Comparison of ENCODE assay signal across 10 cellular contexts in genomic region chr1:245986404-245987221, GRCh38.
A peak's percentile ranks its signal among the peaks of the same experiment; 100 is the strongest.
DNase-seq lines count a peak whose midpoint lies in the region; ATAC-seq, FAIRE-seq and TF ChIP-seq lines count a peak whose summit lies in the region.
"Had no signal": no experiment of that assay in that cellular context is flagged by ENCODE, and none has a peak within 500 bp of the region (broad histone marks: within the 10 kb centered on the region; RNA-seq: fewer than 3 reads in every experiment).

No MANE protein-coding gene starts in this region.

- in situ Hi-C loops in IMR-90 (cut with MboI; ENCODE audit: low sequenced_read_pairs), result no loop called here

- peak overlapping the region; percentile 19 for H4K5ac ChIP-seq in IMR-90 (ENCODE audit: low read depth, low read length)

- H3K23ac ChIP-seq in IMR-90 (ENCODE audit: low read depth, low read length), result peak overlapping the region; percentile 37; the same call in 1 of the 2 replicates

- H3K27me3 ChIP-seq in IMR-90 (ENCODE audit: control insufficient read depth, insufficient read depth, low read length) (no peaks in the 10 kb centered on the region), hepatocyte (no peaks in the 10 kb centered on the region), esophagus squamous epithelium (no peaks in the 10 kb centered on the region), dorsolateral prefrontal cortex (no peaks in the 10 kb centered on the region)
- H3K27me3 ChIP-seq: BLaER1 treated with 17β-estradiol and CSF1 and Interleukin-3, amounts not matched to agents 10 nM and 100 nM had no signal

- peak overlapping the region; percentile 87 for H3K4ac ChIP-seq in IMR-90 (ENCODE audit: low read depth, low read length)

- H2AFZ ChIP-seq in IMR-90 (replicated peaks; ENCODE audit: low read length, poor library complexity) (no peak overlapping the region), hepatocyte (no peak overlapping the region)

- TF ChIP-seq POLR2A in A549 (IDR thresholded peaks at IDR 0.05; ENCODE audit: low read length), result no peak
- TF ChIP-seq POLR2A in IMR-90 (IDR thresholded peaks at IDR 0.05; ENCODE audit: low read depth, low read length), result no peak
- TF ChIP-seq POLR2A in esophagus squamous epithelium (IDR thresholded peaks at IDR 0.05), result no peak

- H3K9me3 Mint-ChIP-seq in activated T-helper 17 cell treated with anti-CD3 and anti-CD28 coated beads, Interleukin-2, amount 50 U/mL, for 72 hours, result no peaks in the 10 kb centered on the region

- 41% methylated on average over 12 of the region's 12 CpGs for WGBS in A549 (ENCODE audit: missing lambda C conversion rate)
- WGBS in IMR-90 (ENCODE audit: extremely low coverage in 2 of 2, insufficient read length in 1 of 2), 2 experiments, result 20% methylated on average over 1 of the region's 12 CpGs; no CpG with 5 or more reads in 1 of the 2 experiments
- 28% methylated on average over 12 of the region's 12 CpGs for WGBS in hepatocyte (ENCODE audit: low lambda C conversion rate, missing lambda C conversion rate)
- WGBS in esophagus squamous epithelium, 2 donors, result 35 to 47% methylated on average over 12 of the region's 12 CpGs

- H3K4me1 ChIP-seq in A549 (peaks cover 10% of the 10 kb centered on the region), IMR-90 (ENCODE audit: control insufficient read depth, insufficient read depth, low read length) (peaks cover 16% of the 10 kb centered on the region), hepatocyte (ENCODE audit: insufficient read depth) (peaks cover 27% of the 10 kb centered on the region), esophagus squamous epithelium (peaks cover 0 to 12% (median 7%) of the 10 kb centered on the region in 3 donors)

- POLR2A ChIA-PET in A549 (lab: Yijun Ruan, JAX), result no interaction called here
- POLR2A ChIA-PET in IMR-90 (lab: Charles Lee; ENCODE audit: unreplicated experiment), result no interaction called here

- H2BK5ac ChIP-seq in IMR-90 (ENCODE audit: low read depth, low read length, poor library complexity, severe bottlenecking), result peak overlapping the region; percentile 71

- peak overlapping the region; percentile 75; the same call in 1 of the 2 replicates for H2BK20ac ChIP-seq in IMR-90 (ENCODE audit: low read depth, low read length)

- peaks cover 22% of the 10 kb centered on the region for H3K4me1 Mint-ChIP-seq in activated T-helper 17 cell treated with anti-CD3 and anti-CD28 coated beads, Interleukin-2, amount 50 U/mL, for 72 hours

- peak overlapping the region; percentile 32; the same call in 2 of the 3 replicates for H3K4me2 ChIP-seq in A549
- peak overlapping the region; percentile 29 for H3K4me2 ChIP-seq in IMR-90 (ENCODE audit: low read depth, low read length)
- peak overlapping the region; percentile 27 for H3K4me2 ChIP-seq in hepatocyte
- H3K4me2 ChIP-seq: BLaER1 treated with 17β-estradiol and CSF1 and Interleukin-3, amounts not matched to agents 10 nM and 100 nM had no signal

- peak overlapping the region; percentile 36 for H3K27ac Mint-ChIP-seq in activated T-helper 17 cell treated with anti-CD3 and anti-CD28 coated beads, Interleukin-2, amount 50 U/mL, for 72 hours

- no peak overlapping the region for H3K9ac ChIP-seq in IMR-90 (ENCODE audit: low read depth, low read length)
- H3K9ac ChIP-seq: BLaER1 treated with 17β-estradiol and CSF1 and Interleukin-3, amounts not matched to agents 10 nM and 100 nM had no signal

- H3K79me1 ChIP-seq in IMR-90 (ENCODE audit: low read depth in 1 of 2, low read length in 2 of 2), result peaks cover 0 to 4% of the 10 kb centered on the region in 2 experiments; a peak in 1 of 4 replicates

- intact Hi-C loops in IMR-90 (cut with micrococcal nuclease) (loop anchor here (5.0 kb wide), 1 partner anchor 114 kb away; no protein-coding TSS in a partner anchor), esophagus squamous epithelium (cut with DNase I) (no loop called here), dorsolateral prefrontal cortex (cut with DNase I) (no loop called here)

- H3K36me3 Mint-ChIP-seq in activated T-helper 17 cell treated with anti-CD3 and anti-CD28 coated beads, Interleukin-2, amount 50 U/mL, for 72 hours (ENCODE audit: low read depth), result no peaks in the 10 kb centered on the region

- CTCF ChIA-PET in A549 (lab: Yijun Ruan, JAX) (interaction anchor here (0.6 kb wide), 1 partner anchor 506 kb away, joined by 3 read pairs; no protein-coding TSS in a partner anchor), IMR-90 (lab: Yijun Ruan, JAX) (interaction anchor here (0.6 to 1.0 kb wide), 4 partner anchors 354 to 829 kb away, joined by 3 to 6 read pairs (median 3); no protein-coding TSS in a partner anchor)

- TF ChIP-seq CTCF in A549 (IDR thresholded peaks at IDR 0.05), result no peak
- no peak for TF ChIP-seq CTCF in IMR-90 (conservative IDR thresholded peaks at IDR 0.05; ENCODE audit: low read depth, low read length)
- TF ChIP-seq CTCF in hepatocyte (IDR thresholded peaks at IDR 0.05; ENCODE audit: poor library complexity), result no peak
- TF ChIP-seq CTCF in esophagus squamous epithelium (IDR thresholded peaks at IDR 0.05), result no peak
- no peak for TF ChIP-seq CTCF in dorsolateral prefrontal cortex (IDR thresholded peaks at IDR 0.05 in 54 of 56, conservative IDR thresholded peaks at IDR 0.05 in 2 of 56; ENCODE audit: low read depth in 1 of 56, partially characterized antibody in 56 of 56)

- peak overlapping the region; percentile 84 for H2AK5ac ChIP-seq in IMR-90 (ENCODE audit: low read depth, low read length)

- TF ChIP-seq RAD21 in A549 (conservative IDR thresholded peaks at IDR 0.05 in 1 of 2, IDR thresholded peaks at IDR 0.05 in 1 of 2) (no peak), IMR-90 (IDR thresholded peaks at IDR 0.05; ENCODE audit: low read length) (no peak)

- H3K9me2 ChIP-seq in hepatocyte (replicated peaks; ENCODE audit: insufficient read depth), result no peaks in the 10 kb centered on the region

- no peak for TF ChIP-seq EP300 in A549 (IDR thresholded peaks at IDR 0.05)

- ATAC-seq in A549 (peak in 1 of 2 experiments; percentile 50; a peak in 2 of 6 replicates), IMR-90 (ENCODE audit: low read depth) (peak; percentile 72)
- peak; percentile 70 for ATAC-seq in activated T-helper 17 cell treated with anti-CD3 and anti-CD28 coated beads, Interleukin-2, amount 50 U/mL, for 72 hours (replicated peaks)

- no peak overlapping the region for H2AK9ac ChIP-seq in IMR-90 (replicated peaks; ENCODE audit: low read depth, low read length, poor library complexity)

- H3K56ac ChIP-seq in IMR-90 (ENCODE audit: extremely low read depth, insufficient read depth, low read length), result no peak overlapping the region

- dilution Hi-C loops in IMR-90 (cut with HindIII; ENCODE audit: low sequenced_read_pairs, unreplicated experiment), result no loop called here

- H4K20me1 ChIP-seq in IMR-90 (ENCODE audit: insufficient read depth, low read length) (no peaks in the 10 kb centered on the region), hepatocyte (ENCODE audit: insufficient read depth, poor library complexity, severe bottlenecking) (no peaks in the 10 kb centered on the region)
- H4K20me1 ChIP-seq: BLaER1 treated with 17β-estradiol and CSF1 and Interleukin-3, amounts not matched to agents 10 nM and 100 nM had no signal

- H3K36me3 ChIP-seq in IMR-90 (ENCODE audit: control insufficient read depth, insufficient read depth, low read length) (no peaks in the 10 kb centered on the region), hepatocyte (replicated peaks; ENCODE audit: insufficient read depth, low read depth) (no peaks in the 10 kb centered on the region), esophagus squamous epithelium (no peaks in the 10 kb centered on the region)
- H3K36me3 ChIP-seq: BLaER1 treated with 17β-estradiol and CSF1 and Interleukin-3, amounts not matched to agents 10 nM and 100 nM had no signal

- H3K27me3 Mint-ChIP-seq in activated T-helper 17 cell treated with anti-CD3 and anti-CD28 coated beads, Interleukin-2, amount 50 U/mL, for 72 hours, result no peaks in the 10 kb centered on the region

- H3K14ac ChIP-seq in IMR-90 (replicated peaks; ENCODE audit: low read depth, low read length), result peak overlapping the region; percentile 45

- H4K8ac ChIP-seq in IMR-90 (ENCODE audit: low read depth in 2 of 2, low read length in 2 of 2), result peak overlapping the region in 1 of 2 experiments; percentile 49; a peak in 2 of 4 replicates

- peak overlapping the region; percentile 64; the same call in 1 of the 2 replicates for H2BK120ac ChIP-seq in IMR-90 (ENCODE audit: low read depth, low read length)

- BruUV-seq in IMR-90 (replicated peaks; lab: Mats Ljungman, UMichigan), result no TSS peak

- DNase-seq in A549 (ENCODE audit: low read depth in 1 of 2, low spot score in 1 of 2) (peak; percentile 9 to 11), IMR-90 (peak; percentile 88), hepatocyte (ENCODE audit: low spot score) (peak; percentile 59), SHP77 (lab: John Stamatoyannopoulos, UW) (no peak), activated gamma-delta T cell treated with Interleukin-2 at 50 U/mL for 16 hours (no peak), esophagus squamous epithelium (lab: John Stamatoyannopoulos, UW) (no peak), dorsolateral prefrontal cortex (no peak)

- H3K4me3 ChIP-seq in A549, result no peak overlapping the region
- no peak overlapping the region for H3K4me3 ChIP-seq in IMR-90 (ENCODE audit: insufficient read depth, low read depth, low read length)
- no peak overlapping the region for H3K4me3 ChIP-seq in hepatocyte
- no peak overlapping the region for H3K4me3 ChIP-seq in esophagus squamous epithelium
- no peak overlapping the region for H3K4me3 ChIP-seq in dorsolateral prefrontal cortex
- H3K4me3 ChIP-seq: BLaER1 treated with 17β-estradiol and CSF1 and Interleukin-3, amounts not matched to agents 10 nM and 100 nM had no signal

- FAIRE-seq in A549 (lab: Jason Lieb, UNC), result no peak
- FAIRE-seq: GM12892 had no signal

- H3K18ac ChIP-seq in IMR-90 (ENCODE audit: low read depth, low read length), result peak overlapping the region; percentile 84

- H3K79me2 ChIP-seq in hepatocyte, result no peaks in the 10 kb centered on the region

- no peaks in the 10 kb centered on the region for H3K9me3 ChIP-seq in A549
- no peaks in the 10 kb centered on the region for H3K9me3 ChIP-seq in IMR-90 (ENCODE audit: control insufficient read depth, insufficient read depth, low read length)
- H3K9me3 ChIP-seq in hepatocyte (ENCODE audit: low read depth), result no peaks in the 10 kb centered on the region
- no peaks in the 10 kb centered on the region for H3K9me3 ChIP-seq in esophagus squamous epithelium

- H3K27ac ChIP-seq in A549, result no peak overlapping the region
- peak overlapping the region; percentile 76 for H3K27ac ChIP-seq in IMR-90 (ENCODE audit: insufficient read depth, low read length)
- peak overlapping the region; percentile 69 for H3K27ac ChIP-seq in hepatocyte
- H3K27ac ChIP-seq in esophagus squamous epithelium, result no peak overlapping the region
- no peak overlapping the region for H3K27ac ChIP-seq in dorsolateral prefrontal cortex
- H3K27ac ChIP-seq: BLaER1 treated with 17β-estradiol and CSF1 and Interleukin-3, amounts not matched to agents 10 nM and 100 nM had no signal

- H4K91ac ChIP-seq in IMR-90 (ENCODE audit: insufficient read depth, low read depth, low read length), result peak overlapping the region; percentile 73

- H3K9me1 ChIP-seq in IMR-90 (ENCODE audit: insufficient read depth, low read length), result peaks cover 15% of the 10 kb centered on the region

- no peak overlapping the region for H3K4me3 Mint-ChIP-seq in activated T-helper 17 cell treated with anti-CD3 and anti-CD28 coated beads, Interleukin-2, amount 50 U/mL, for 72 hours

- H2BK15ac ChIP-seq in IMR-90 (ENCODE audit: low read depth, low read length), result 0 out of 3 replicates have a peak overlapping the region, but pooled peaks have one; percentile 68

Comparison
In these comparisons a context has a peak if more than half of its experiments do, and no peak if none do; other contexts are left out.
1. DNase-seq: peak in A549 (2 of 2), IMR-90 (single experiment) and hepatocyte (single experiment); none in SHP77 (0 of 2), activated gamma-delta T cell treated with Interleukin-2 at 50 U/mL for 16 hours (single experiment), esophagus squamous epithelium (single experiment) and dorsolateral prefrontal cortex (0 of 10).
2. H3K27ac ChIP-seq: peak in IMR-90 (single experiment) and hepatocyte (single experiment); none in A549 (0 of 2), esophagus squamous epithelium (0 of 4) and dorsolateral prefrontal cortex (0 of 59).
3. Peak in every context shown above with its lines, with median percentiles within 50 percentile points of each other: H3K4me2 ChIP-seq.